12 cellular contexts compared by ENCODE assay signal in the genomic region with DNA sequence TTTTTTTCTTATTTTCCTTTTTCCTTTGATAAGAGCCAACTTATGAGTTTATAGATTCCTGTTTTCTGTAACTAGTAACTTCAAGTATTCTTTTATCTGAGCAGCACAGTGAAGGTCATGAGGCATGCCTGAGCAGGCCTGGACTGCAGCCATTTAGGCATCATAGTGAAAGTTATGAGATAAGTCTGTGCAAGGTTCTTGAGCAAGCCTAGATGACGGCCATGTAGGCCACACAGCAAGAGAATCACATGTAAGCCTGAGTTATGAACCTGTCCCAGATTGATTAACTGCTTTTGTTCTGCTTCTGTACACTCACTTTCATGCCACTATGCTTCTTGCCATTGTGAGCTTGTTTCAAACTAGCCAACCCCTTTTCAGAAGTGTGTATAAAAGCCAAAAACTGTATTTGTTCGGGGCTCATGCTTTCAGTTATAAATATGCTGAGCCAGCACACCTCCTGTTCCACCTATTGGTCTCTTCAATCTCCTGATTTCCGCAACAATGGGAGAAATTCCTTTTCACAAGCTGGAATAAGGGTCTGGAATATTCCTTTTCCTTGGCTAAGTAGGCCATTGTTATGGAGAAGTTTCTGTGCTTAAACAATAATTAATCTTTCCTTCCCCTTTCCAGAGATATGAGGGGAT.
DNase-seq lines count a peak whose midpoint lies in the region; ATAC-seq, FAIRE-seq and TF ChIP-seq lines count a peak whose summit lies in the region.
"Had no signal": no experiment of that assay in that cellular context is flagged by ENCODE, and none has a peak within 500 bp of the region (broad histone marks: within the 10 kb centered on the region; RNA-seq: fewer than 3 reads in every experiment).

No MANE protein-coding gene starts in this region.

- 43 to 53% methylated on average over 3 of the region's 3 CpGs for WGBS in body of pancreas, 2 donors

- ATAC-seq in GM19025 (IDR thresholded peaks at IDR 0.05; ENCODE audit: low read depth, unreplicated experiment) (peak; percentile 65), HG02885 (IDR thresholded peaks at IDR 0.05; ENCODE audit: poor library complexity, unreplicated experiment) (peak; percentile 93), body of pancreas (peak; percentile 56), omental fat pad (ENCODE audit: low FRiP score) (peak; percentile 90)
- ATAC-seq: naive thymus-derived CD8-positive, alpha-beta T cell had no signal

- H3K9me3 ChIP-seq in body of pancreas: no peaks in the 10 kb centered on the region
- H3K9me3 ChIP-seq: HAP-1 had no signal

- no peaks in the 10 kb centered on the region for H3K27me3 ChIP-seq in body of pancreas

- no peak overlapping the region for H3K4me3 ChIP-seq in body of pancreas
- H3K4me3 ChIP-seq: HAP-1 had no signal

- DNase-seq in body of pancreas (peak; percentile 26 to 57 (median 44)), omental fat pad (ENCODE audit: low spot score) (no peak), immature natural killer cell (no peak), GM19239 (ENCODE audit: insufficient read length, low spot score) (no peak), frontal cortex (ENCODE audit: low spot score in 2 of 2) (no peak), NK-92 (lab: John Stamatoyannopoulos, UW; ENCODE audit: unreplicated experiment) (no peak)
- DNase-seq: naive thymus-derived CD8-positive, alpha-beta T cell; NCI-H1694 had no signal

- no peaks in the 10 kb centered on the region for H3K36me3 Mint-ChIP-seq in immature natural killer cell

- no peak overlapping the region for H3K27ac ChIP-seq in body of pancreas

- no peak for TF ChIP-seq POLR2A in body of pancreas (IDR thresholded peaks at IDR 0.05)

- H3K9me3 Mint-ChIP-seq in immature natural killer cell: peaks cover 3 to 22% (median 10%) of the 10 kb centered on the region in 6 donors

- TF ChIP-seq CTCF in body of pancreas (IDR thresholded peaks at IDR 0.05) (no peak), omental fat pad (IDR thresholded peaks at IDR 0.05) (no peak)

- H3K27me3 Mint-ChIP-seq in immature natural killer cell (ENCODE audit: low read depth in 3 of 3): peaks cover 2 to 5% (median 4%) of the 10 kb centered on the region in 3 donors

- no peak overlapping the region for H3K27ac Mint-ChIP-seq in immature natural killer cell
- H3K27ac Mint-ChIP-seq: activated T-helper 1 cell treated with anti-CD3 and anti-CD28 coated beads, Interleukin-12 subunit alpha, Interleukin-12 subunit beta, Interleukin-2, Interleukin-4 antibody, amounts not matched to agents 30 ng/mL and 10 ng/mL and 1 ng/mL, durations not matched to agents 14 hours and 24 hours and 36 hours; naive thymus-derived CD8-positive, alpha-beta T cell had no signal

- intact Hi-C loops in body of pancreas (cut with DNase I): no loop called here

- H3K36me3 ChIP-seq in body of pancreas (replicated peaks in 1 of 2; ENCODE audit: insufficient read depth in 1 of 2, low read depth in 2 of 2): no peaks in the 10 kb centered on the region
- H3K36me3 ChIP-seq: HAP-1 had no signal

- no peak overlapping the region for H3K4me3 Mint-ChIP-seq in immature natural killer cell
- H3K4me3 Mint-ChIP-seq: activated T-helper 1 cell treated with anti-CD3 and anti-CD28 coated beads, Interleukin-12 subunit alpha, Interleukin-12 subunit beta, Interleukin-2, Interleukin-4 antibody, amounts not matched to agents 30 ng/mL and 10 ng/mL and 1 ng/mL, durations not matched to agents 14 hours and 24 hours and 36 hours; naive thymus-derived CD8-positive, alpha-beta T cell had no signal

- no peaks in the 10 kb centered on the region for H3K4me1 ChIP-seq in body of pancreas
- H3K4me1 ChIP-seq: HAP-1 had no signal

- FAIRE-seq in GM19239 (lab: Jason Lieb, UNC) (no peak), frontal cortex (lab: Jason Lieb, UNC) (no peak)

- no peaks in the 10 kb centered on the region for H3K4me1 Mint-ChIP-seq in immature natural killer cell
- H3K4me1 Mint-ChIP-seq: naive thymus-derived CD8-positive, alpha-beta T cell had no signal

Comparison
In these comparisons a context has a peak if more than half of its experiments do, and no peak if none do; other contexts are left out.
1. DNase-seq: peak in body of pancreas (4 of 4); none in omental fat pad (single experiment), immature natural killer cell (0 of 3), GM19239 (single experiment), frontal cortex (0 of 2) and NK-92 (single experiment).
2. Peak in every context shown above with its lines, with median percentiles within 50 percentile points of each other: ATAC-seq.